Comparison of ENCODE assay signal across 24 cellular contexts in the genomic region with DNA sequence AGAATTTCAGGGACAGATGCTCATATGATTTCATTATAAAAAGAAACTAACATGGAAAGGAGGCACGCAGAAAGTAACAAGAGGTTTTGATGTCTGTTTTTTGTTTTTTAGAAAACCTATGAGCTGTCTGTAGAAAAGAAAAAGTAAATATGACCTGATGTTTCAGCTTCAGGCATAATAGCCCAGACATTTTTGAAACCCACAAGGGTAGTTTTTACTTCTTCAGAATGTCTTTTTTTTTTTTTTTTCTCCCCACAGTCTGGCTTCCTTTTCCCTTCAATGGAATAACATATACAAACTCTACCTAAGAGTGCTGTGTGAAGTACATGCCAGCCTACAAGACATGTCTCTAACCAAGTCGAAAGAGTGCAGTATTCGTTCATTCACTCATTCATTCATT. TPM values are rescaled to one million over a fixed set of nuclear protein-coding genes. Genes with fewer than 3 reads are reported as not detected.
DNase-seq lines count a peak whose midpoint lies in the region; ATAC-seq and TF ChIP-seq lines count a peak whose summit lies in the region.
"Had no signal": no experiment of that assay in that cellular context is flagged by ENCODE, and none has a peak within 500 bp of the region (broad histone marks: within the 10 kb centered on the region; RNA-seq: fewer than 3 reads in every experiment).

No MANE protein-coding gene starts in this region.

- DNase-seq in M059J (ENCODE audit: low read depth): peak; percentile 34
- DNase-seq in astrocyte of the hippocampus (ENCODE audit: low read depth, low spot score): peak; percentile 55
- no peak for DNase-seq in glutamatergic neuron
- no peak for DNase-seq in vagina (ENCODE audit: extremely low spot score in 2 of 2)
- no peak for DNase-seq in erythroblast (lab: John Stamatoyannopoulos, UW)
- DNase-seq in suprapubic skin (ENCODE audit: low spot score in 2 of 2): no peak
- DNase-seq in stimulated activated naive CD8-positive, alpha-beta T cell treated with anti-CD3 and anti-CD28 coated beads, Interleukin-15, Interleukin-2, amounts not matched to agents 100 U/mL and 50 U/mL, for 24 hours: no peak
- DNase-seq: Caco-2; CD4-positive, alpha-beta memory T cell; DMS 273 treated with DMSO at 0.1 percent for 48 hours; DND-41; GOT3; HCEC 1CT; MV-4-11; NCI-H1694; NCI-H2081; NCI-H2171; NCI-H345; NCI-H524; NCI-H82; Peyer's patch; SJCRH30 had no signal

- peaks cover 4% of the 10 kb centered on the region for H3K9me3 Mint-ChIP-seq in glutamatergic neuron (ENCODE audit: unreplicated experiment)
- H3K9me3 Mint-ChIP-seq: CD4-positive, alpha-beta memory T cell had no signal

- H3K27ac ChIP-seq in vagina: peak overlapping the region; percentile 72
- no peak overlapping the region for H3K27ac ChIP-seq in suprapubic skin
- H3K27ac ChIP-seq: BLaER1, KMS-11, Peyer's patch, SJCRH30 had no signal

- H3K9me3 ChIP-seq in vagina: no peaks in the 10 kb centered on the region
- no peaks in the 10 kb centered on the region for H3K9me3 ChIP-seq in suprapubic skin
- H3K9me3 ChIP-seq: BLaER1, Caco-2, Peyer's patch, SJCRH30 had no signal

- H3K36me3 ChIP-seq in vagina (no peaks in the 10 kb centered on the region), suprapubic skin (no peaks in the 10 kb centered on the region)
- H3K36me3 ChIP-seq: Peyer's patch, SJCRH30 had no signal

- no peak for TF ChIP-seq CTCF in glutamatergic neuron (IDR thresholded peaks at IDR 0.05; ENCODE audit: partially characterized antibody, unreplicated experiment)
- TF ChIP-seq CTCF in vagina (IDR thresholded peaks at IDR 0.05): no peak
- TF ChIP-seq CTCF in suprapubic skin (IDR thresholded peaks at IDR 0.05): no peak

- peaks cover 8% of the 10 kb centered on the region for H3K4me1 ChIP-seq in vagina
- H3K4me1 ChIP-seq in suprapubic skin: no peaks in the 10 kb centered on the region
- H3K4me1 ChIP-seq: BLaER1, Peyer's patch had no signal

- H3K27me3 Mint-ChIP-seq in glutamatergic neuron (ENCODE audit: unreplicated experiment): no peaks in the 10 kb centered on the region
- H3K27me3 Mint-ChIP-seq: CD4-positive, alpha-beta memory T cell had no signal

- TF ChIP-seq EP300 in suprapubic skin (IDR thresholded peaks at IDR 0.05): no peak

- H3K27ac Mint-ChIP-seq in glutamatergic neuron (ENCODE audit: unreplicated experiment): peak overlapping the region; percentile 25
- H3K27ac Mint-ChIP-seq: CD4-positive, alpha-beta memory T cell had no signal

- intact Hi-C loops in vagina (cut with DNase I): no loop called here

- 73% methylated on average over 3 of the region's 3 CpGs for WGBS in suprapubic skin

- H3K4me3 Mint-ChIP-seq in glutamatergic neuron (ENCODE audit: unreplicated experiment): no peak overlapping the region
- H3K4me3 Mint-ChIP-seq: CD4-positive, alpha-beta memory T cell had no signal

- H3K4me3 ChIP-seq in vagina: peak overlapping the region in 1 of 2 donors; percentile 7
- H3K4me3 ChIP-seq in suprapubic skin: no peak overlapping the region
- H3K4me3 ChIP-seq: BLaER1, Peyer's patch, SJCRH30 had no signal

- H3K36me3 Mint-ChIP-seq in glutamatergic neuron (ENCODE audit: unreplicated experiment): peaks cover 6% of the 10 kb centered on the region

- ATAC-seq in stimulated activated naive CD8-positive, alpha-beta T cell treated with anti-CD3 and anti-CD28 coated beads, Interleukin-15, Interleukin-2, amounts not matched to agents 100 U/mL and 50 U/mL, for 24 hours: no peak

- TF ChIP-seq POLR2A in vagina (IDR thresholded peaks at IDR 0.05): no peak
- no peak for TF ChIP-seq POLR2A in erythroblast (IDR thresholded peaks at IDR 0.05; ENCODE audit: low read length)
- no peak for TF ChIP-seq POLR2A in suprapubic skin (IDR thresholded peaks at IDR 0.05)

- H3K4me1 Mint-ChIP-seq in glutamatergic neuron (ENCODE audit: low read depth, unreplicated experiment): no peaks in the 10 kb centered on the region

- no peaks in the 10 kb centered on the region for H3K27me3 ChIP-seq in vagina
- H3K27me3 ChIP-seq in suprapubic skin: no peaks in the 10 kb centered on the region
- H3K27me3 ChIP-seq: BLaER1, Peyer's patch, SJCRH30 had no signal

RNA-seq across cellular contexts. Expression of a gene that starts 18.3 kb away (rescaled TPM):
- 37.8 and 48.1 TPM in 2 replicates for total RNA-seq in M059J (2014; rRNA removed; shearing (Covaris generic))
- 26.3 TPM for total RNA-seq in glutamatergic neuron (ENCODE audit: unreplicated experiment)
- total RNA-seq in vagina: 20.4 TPM
- 10 to 100 TPM; 16.1 to 41.9 (median 20.5) TPM for total RNA-seq in suprapubic skin

Comparison
In these comparisons a context has a peak if more than half of its experiments do, and no peak if none do; other contexts are left out.
1. DNase-seq: peak in M059J (single experiment) and astrocyte of the hippocampus (single experiment); none in glutamatergic neuron (single experiment), vagina (0 of 2), erythroblast (0 of 2), suprapubic skin (0 of 2) and stimulated activated naive CD8-positive, alpha-beta T cell treated with anti-CD3 and anti-CD28 coated beads, Interleukin-15, Interleukin-2, amounts not matched to agents 100 U/mL and 50 U/mL, for 24 hours (single experiment).